ENCODE assay signal across 13 cellular contexts in genomic region chr6:41571066-41571780, GRCh38. TPM values are rescaled to one million over a fixed set of nuclear protein-coding genes. Genes with fewer than 3 reads are reported as not detected.
DNase-seq lines count a peak whose midpoint lies in the region; ATAC-seq and TF ChIP-seq lines count a peak whose summit lies in the region.
"Had no signal": no experiment of that assay in that cellular context is flagged by ENCODE, and none has a peak within 500 bp of the region (broad histone marks: within the 10 kb centered on the region; RNA-seq: fewer than 3 reads in every experiment).

No MANE protein-coding gene starts in this region.

- H3K36me3 Mint-ChIP-seq in activated T-cell treated with anti-CD3 and anti-CD28 coated beads, Interleukin-2, amount 50 U/mL, for 4 hours (ENCODE audit: insufficient read depth): peaks cover 15% of the 10 kb centered on the region
- H3K36me3 Mint-ChIP-seq in CD4-positive, alpha-beta memory T cell: peaks cover 7 to 26% of the 10 kb centered on the region in 2 donors

- ATAC-seq in activated T-cell treated with anti-CD3 and anti-CD28 coated beads, Interleukin-2, amount 50 U/mL, for 4 hours: peak; percentile 56 to 60
- peak; percentile 66 for ATAC-seq in stimulated activated naive CD8-positive, alpha-beta T cell treated with anti-CD3 and anti-CD28 coated beads, Interleukin-15, Interleukin-2, amounts not matched to agents 100 U/mL and 50 U/mL, for 24 hours

- peak overlapping the region; percentile 42; the same call in 1 of the 2 replicates for H3K9ac ChIP-seq in iPS-20b (ENCODE audit: low read depth, low read length)

- H3K36me3 ChIP-seq in iPS-20b (ENCODE audit: insufficient read depth, low read depth, low read length): peaks cover 21% of the 10 kb centered on the region; the same call in 1 of the 2 replicates
- H3K36me3 ChIP-seq in CD4-positive, alpha-beta memory T cell (ENCODE audit: insufficient read depth, low read length): no peaks in the 10 kb centered on the region

- no peaks in the 10 kb centered on the region for H3K27me3 Mint-ChIP-seq in activated T-cell treated with anti-CD3 and anti-CD28 coated beads, Interleukin-2, amount 50 U/mL, for 4 hours (ENCODE audit: low read depth)
- no peaks in the 10 kb centered on the region for H3K27me3 Mint-ChIP-seq in CD4-positive, alpha-beta memory T cell

- CTCF ChIA-PET in RWPE1 (lab: Yijun Ruan, JAX): no interaction called here
- CTCF ChIA-PET in CD4-positive, alpha-beta memory T cell (lab: Charles Lee; ENCODE audit: partially characterized antibody): interaction anchor here (1.6 kb wide), 1 partner anchor 147 kb away, joined by 3 read pairs; no protein-coding TSS in a partner anchor

- POLR2A ChIA-PET in RWPE1 (lab: Yijun Ruan, JAX; ENCODE audit: low non-redundant PET): no interaction called here
- POLR2A ChIA-PET in CD4-positive, alpha-beta memory T cell (lab: Charles Lee; ENCODE audit: partially characterized antibody): no interaction called here

- intact Hi-C loops in CD4-positive, alpha-beta memory T cell (cut with micrococcal nuclease): no loop called here

- peak overlapping the region in 2 of 7 donors; percentile 30 to 52 for H3K27ac Mint-ChIP-seq in CD4-positive, alpha-beta memory T cell

- no peak overlapping the region for H3K4me3 ChIP-seq in iPS-20b (ENCODE audit: low read length)
- H3K4me3 ChIP-seq in CD4-positive, alpha-beta memory T cell (ENCODE audit: low read length in 2 of 2): no peak overlapping the region

- no peak overlapping the region for H3K4me3 Mint-ChIP-seq in activated T-cell treated with anti-CD3 and anti-CD28 coated beads, Interleukin-2, amount 50 U/mL, for 4 hours
- no peak overlapping the region for H3K4me3 Mint-ChIP-seq in CD4-positive, alpha-beta memory T cell

- H3K4me1 ChIP-seq in iPS-20b (ENCODE audit: insufficient read depth, low read length): peaks cover 37% of the 10 kb centered on the region
- no peaks in the 10 kb centered on the region for H3K4me1 ChIP-seq in CD4-positive, alpha-beta memory T cell (ENCODE audit: insufficient read depth, low read length)

- TF ChIP-seq CTCF in RWPE1 (conservative IDR thresholded peaks at IDR 0.05; ENCODE audit: low read depth): no peak

- H3K9me3 Mint-ChIP-seq in activated T-cell treated with anti-CD3 and anti-CD28 coated beads, Interleukin-2, amount 50 U/mL, for 4 hours: no peaks in the 10 kb centered on the region
- H3K9me3 Mint-ChIP-seq in CD4-positive, alpha-beta memory T cell: no peaks in the 10 kb centered on the region

- H3K9me3 ChIP-seq in iPS-20b (ENCODE audit: insufficient read depth, low read depth, low read length): no peaks in the 10 kb centered on the region
- no peaks in the 10 kb centered on the region for H3K9me3 ChIP-seq in CD4-positive, alpha-beta memory T cell (ENCODE audit: control insufficient read depth in 1 of 2, low read length in 2 of 2)

- peaks cover 9% of the 10 kb centered on the region for H3K4me1 Mint-ChIP-seq in activated T-cell treated with anti-CD3 and anti-CD28 coated beads, Interleukin-2, amount 50 U/mL, for 4 hours (ENCODE audit: low read depth)
- peaks cover 0 to 4% (median 1%) of the 10 kb centered on the region in 4 donors for H3K4me1 Mint-ChIP-seq in CD4-positive, alpha-beta memory T cell

- H3K27ac ChIP-seq in RWPE1 (0 out of 2 replicates have a peak overlapping the region, but pooled peaks have one; percentile 7), iPS-20b (ENCODE audit: low read length) (no peak overlapping the region)
- H3K27ac ChIP-seq in CD4-positive, alpha-beta memory T cell (ENCODE audit: low read depth, low read length): no peak overlapping the region

- DNase-seq in activated T-cell treated with anti-CD3 and anti-CD28 coated beads, Interleukin-2, amount 50 U/mL, for 4 hours: no peak
- no peak for DNase-seq in activated T-cell treated with anti-CD3 and anti-CD28 coated beads for 4 hours
- DNase-seq in RWPE1 (ENCODE audit: low spot score): no peak
- DNase-seq in stimulated activated naive CD8-positive, alpha-beta T cell treated with anti-CD3 and anti-CD28 coated beads, Interleukin-15, Interleukin-2, amounts not matched to agents 100 U/mL and 50 U/mL, for 24 hours: peak; percentile 45
- no peak for DNase-seq in activated CD4-positive, CD25-positive, alpha-beta regulatory T cell (lab: John Stamatoyannopoulos, UW)
- DNase-seq in CD4-positive, alpha-beta memory T cell: no peak
- no peak for DNase-seq in NCI-H2029 treated with DMSO at 0.1 percent for 48 hours (lab: John Stamatoyannopoulos, UW)
- DNase-seq: DMS153, GOT3, NCI-H1436 treated with DMSO at 0.1 percent for 48 hours, NCI-H748 treated with DMSO at 0.1 percent for 48 hours, T1000 had no signal

- H3K27me3 ChIP-seq in iPS-20b (ENCODE audit: insufficient read depth, low read length): no peaks in the 10 kb centered on the region
- H3K27me3 ChIP-seq in CD4-positive, alpha-beta memory T cell (ENCODE audit: insufficient read depth, low read length): no peaks in the 10 kb centered on the region

RNA-seq across cellular contexts. Expression of gene FOXP4, which starts 25.0 kb away (rescaled TPM):
- total RNA-seq in activated T-cell treated with anti-CD3 and anti-CD28 coated beads, Interleukin-2, amount 50 U/mL, for 4 hours: 10 to 100 TPM; 23.0 to 38.6 (median 28.2) TPM
- 1 to 10 TPM; 7.4 to 7.8 TPM for total RNA-seq in CD4-positive, alpha-beta memory T cell
- polyA plus RNA-seq in CD4-positive, alpha-beta memory T cell: 1 to 10 TPM in 1 of 2 donors, under 1 TPM in 1; 0.08 to 1.6 TPM
